ENCODE assay signal across 19 cellular contexts in genomic region chr12:98896938-98897337, GRCh38.
DNase-seq lines count a peak whose midpoint lies in the region; ATAC-seq and TF ChIP-seq lines count a peak whose summit lies in the region.
"Had no signal": no experiment of that assay in that cellular context is flagged by ENCODE, and none has a peak within 500 bp of the region (broad histone marks: within the 10 kb centered on the region; RNA-seq: fewer than 3 reads in every experiment).

No MANE protein-coding gene starts in this region.

- no peak for TF ChIP-seq CTCF in psoas muscle (IDR thresholded peaks at IDR 0.05)
- TF ChIP-seq CTCF in tibial artery (IDR thresholded peaks at IDR 0.05), result no peak

- ATAC-seq in psoas muscle, result no peak
- ATAC-seq: activated CD8-positive, alpha-beta T cell treated with anti-CD3 and anti-CD28 coated beads, Interleukin-2, amount 10 ng/mL, durations not matched to agents 7 days and 5 days had no signal

- H3K9me3 ChIP-seq in psoas muscle (no peaks in the 10 kb centered on the region), tibial artery (no peaks in the 10 kb centered on the region)
- H3K9me3 ChIP-seq: adrenal gland, BE2C, ovary had no signal

- H3K4me3 ChIP-seq in psoas muscle (no peak overlapping the region), tibial artery (no peak overlapping the region)
- H3K4me3 ChIP-seq: adrenal gland, ovary, skin epidermis had no signal

- H3K27me3 ChIP-seq in psoas muscle (ENCODE audit: insufficient read depth in 3 of 3, low read length in 2 of 3) (peaks cover 0 to 50% (median 10%) of the 10 kb centered on the region in 3 donors), tibial artery (peaks cover 0 to 16% of the 10 kb centered on the region in 2 donors)
- H3K27me3 ChIP-seq: ovary had no signal

- H3K4me1 ChIP-seq in psoas muscle, result no peaks in the 10 kb centered on the region
- H3K4me1 ChIP-seq in tibial artery, result peaks cover 0 to 19% (median 9%) of the 10 kb centered on the region in 4 donors
- H3K4me1 ChIP-seq: BE2C had no signal

- 10 to 17% (median 16%) methylated on average over 3 of the region's 3 CpGs for WGBS in psoas muscle, 3 donors

- in situ Hi-C loops in KBM-7 (cut with MboI; ENCODE audit: low pct_unique_long_range_greater_than_20kb, low sequenced_read_pairs) (no loop called here), G401 (cut with HindIII; ENCODE audit: low sequenced_read_pairs) (no loop called here)

- intact Hi-C loops in psoas muscle (cut with DNase I) (no loop called here), tibial artery (cut with DNase I; ENCODE audit: low total_unique reads) (no loop called here)

- DNase-seq in EH (ENCODE audit: low read depth), result peak; percentile 2
- DNase-seq in KBM-7, result peak; percentile 10
- peak; percentile 29 for DNase-seq in dermis blood vessel endothelial cell
- peak; percentile 17 for DNase-seq in myocyte (ENCODE audit: low read depth)
- DNase-seq in psoas muscle, result no peak
- no peak for DNase-seq in G401 (ENCODE audit: low spot score)
- DNase-seq in tibial artery, result no peak
- DNase-seq: activated CD8-positive, alpha-beta T cell treated with anti-CD3 and anti-CD28 coated beads, Interleukin-2, amount 10 ng/mL, durations not matched to agents 7 days and 5 days; adrenal gland; BE2C; head of caudate nucleus; kidney glomerular epithelial cell; NCI-H1105 treated with DMSO at 0.1 percent for 48 hours; ovary; stimulated activated CD4-positive, alpha-beta T cell treated with anti-CD3 and anti-CD28 coated beads, Interleukin-4, amount 100 ng/mL, for 4 hours; SW 1271 had no signal

- H3K36me3 ChIP-seq in psoas muscle (ENCODE audit: insufficient read depth in 1 of 2, low read depth in 1 of 2) (no peaks in the 10 kb centered on the region), tibial artery (no peaks in the 10 kb centered on the region)
- H3K36me3 ChIP-seq: adrenal gland, BE2C, ovary had no signal

- H3K27ac ChIP-seq in psoas muscle, result no peak overlapping the region
- H3K27ac ChIP-seq in tibial artery, result no peak overlapping the region
- H3K27ac ChIP-seq: adrenal gland, epithelial cell of prostate, ovary, skin epidermis, VCaP had no signal

Comparison
In these comparisons a context has a peak if more than half of its experiments do, and no peak if none do; other contexts are left out.
1. DNase-seq: peak in EH (single experiment), KBM-7 (single experiment), dermis blood vessel endothelial cell (single experiment) and myocyte (single experiment); none in psoas muscle (0 of 2), G401 (single experiment) and tibial artery (0 of 2).